Comparison of ENCODE assay signal across 8 cellular contexts in the genomic region with DNA sequence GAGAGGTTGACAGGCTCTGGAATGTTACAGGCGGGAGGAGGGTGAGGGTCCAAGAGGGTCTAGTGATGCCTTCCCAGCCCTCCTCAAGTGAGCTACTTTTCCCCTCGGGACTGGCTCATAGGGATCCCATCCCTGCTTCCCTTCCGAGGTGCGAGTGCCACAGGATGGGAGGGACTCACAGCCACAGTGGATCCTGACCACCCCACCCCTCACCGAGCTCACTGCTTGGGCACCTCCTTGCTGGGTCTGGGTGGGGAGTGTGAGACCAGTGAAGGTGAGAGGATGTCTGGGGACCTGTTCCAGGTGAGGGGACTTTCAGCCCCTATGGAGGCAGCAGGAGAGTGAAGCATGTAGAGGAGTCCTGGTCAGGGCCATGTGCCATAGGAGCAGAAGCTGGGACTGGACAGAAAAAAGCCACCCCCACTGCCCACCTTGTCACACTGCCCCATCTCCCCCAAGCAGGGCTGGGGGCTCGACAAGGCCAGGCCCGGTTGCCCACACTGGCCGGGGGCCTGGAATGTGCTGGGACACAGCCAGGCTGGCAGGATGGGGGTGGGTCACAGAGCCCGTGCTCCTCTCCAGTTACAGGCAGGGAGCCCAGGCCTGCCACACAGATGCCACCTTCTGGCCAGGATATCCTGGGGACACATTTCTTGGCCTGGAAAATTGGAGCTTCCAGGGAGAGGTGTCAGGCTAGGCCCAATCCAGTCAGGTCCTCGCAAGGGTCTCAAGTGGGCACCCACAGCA. TPM values are rescaled to one million over a fixed set of nuclear protein-coding genes. Genes with fewer than 3 reads are reported as not detected.
A peak's percentile ranks its signal among the peaks of the same experiment; 100 is the strongest.
DNase-seq lines count a peak whose midpoint lies in the region; ATAC-seq and TF ChIP-seq lines count a peak whose summit lies in the region.

No MANE protein-coding gene starts in this region.

- H3K4me3 Mint-ChIP-seq in WTC11 = peak overlapping the region; percentile 62

- H3K27me3 Mint-ChIP-seq in WTC11 (ENCODE audit: low read depth) = peaks cover 33% of the 10 kb centered on the region

- H3K4me1 Mint-ChIP-seq in WTC11 = peaks cover 72% of the 10 kb centered on the region

- TF ChIP-seq CTCF in WTC11 (IDR thresholded peaks at IDR 0.05) (no peak), osteoblast (IDR thresholded peaks at IDR 0.05; ENCODE audit: extremely low read depth, low read depth, low read length) (no peak)

- peak overlapping the region; percentile 91 for H3K27ac Mint-ChIP-seq in WTC11

- H3K9me3 ChIP-seq in HAP-1 (no peaks in the 10 kb centered on the region), osteoblast (ENCODE audit: low read depth, low read length) (no peaks in the 10 kb centered on the region)

- ATAC-seq in WTC11 = peak; percentile 0; the same call in 1 of the 2 replicates
- ATAC-seq in GM18505 (IDR thresholded peaks at IDR 0.05; ENCODE audit: unreplicated experiment) = no peak

- H3K36me3 Mint-ChIP-seq in WTC11 = peaks cover 7% of the 10 kb centered on the region

- CTCF ChIA-PET in WTC11 (lab: Charles Lee) = interaction anchor here (0.5 to 8.7 kb wide), 40 partner anchors 8 to 452 kb away, joined by 3 to 97 read pairs (median 5); partner anchors contain the start of genes AAAS, EIF4B, IGFBP6 and KRT8

- H3K79me2 ChIP-seq in osteoblast (ENCODE audit: insufficient read depth, low read length) = peaks cover 39% of the 10 kb centered on the region

- peak overlapping the region; percentile 73 for H3K4me2 ChIP-seq in osteoblast (ENCODE audit: insufficient read depth, low read length)

- POLR2A ChIA-PET in WTC11 (lab: Charles Lee) = interaction anchor here (0.6 to 1.0 kb wide), 8 partner anchors 13 to 331 kb away, joined by 3 to 7 read pairs (median 4); partner anchors contain the start of genes CSAD, EIF4B and ZNF740

- H3K27me3 ChIP-seq in HAP-1 (ENCODE audit: low read depth) = no peaks in the 10 kb centered on the region
- H3K27me3 ChIP-seq in osteoblast (ENCODE audit: insufficient read depth, low read length) = no peaks in the 10 kb centered on the region

- no peak for TF ChIP-seq POLR2A in GM18505 (IDR thresholded peaks at IDR 0.05; ENCODE audit: borderline replicate concordance, extremely low read depth, insufficient read depth, insufficient read length)

- DNase-seq in AG08396 (ENCODE audit: low spot score) (peak; percentile 16), HAP-1 (ENCODE audit: low spot score in 2 of 2) (no peak), WTC11 (ENCODE audit: low spot score) (no peak), foreskin melanocyte (peak; percentile 34), osteoblast (ENCODE audit: insufficient read length, low spot score, missing footprints) (peak; percentile 91), HCEC 1CT (no peak), GM03348 (ENCODE audit: low spot score) (no peak)

- in situ Hi-C loops in HAP-1 (cut with MboI; ENCODE audit: low sequenced_read_pairs) = no loop called here

- no peaks in the 10 kb centered on the region for H3K36me3 ChIP-seq in HAP-1 (replicated peaks)
- H3K36me3 ChIP-seq in osteoblast (ENCODE audit: insufficient read depth, low read length) = peaks cover 4% of the 10 kb centered on the region

- H3K4me1 ChIP-seq in HAP-1 = peaks cover 30% of the 10 kb centered on the region
- H3K4me1 ChIP-seq in osteoblast (ENCODE audit: insufficient read depth, low read length) = peaks cover 69% of the 10 kb centered on the region

- H3K9me3 Mint-ChIP-seq in WTC11 = no peaks in the 10 kb centered on the region

- no peak overlapping the region for H2AFZ ChIP-seq in osteoblast (ENCODE audit: low read length)

- H3K27ac ChIP-seq in osteoblast (ENCODE audit: low read depth, low read length) = peak overlapping the region; percentile 82

- H3K4me3 ChIP-seq in HAP-1 (peak overlapping the region; percentile 11; the same call in 1 of the 2 replicates), osteoblast (ENCODE audit: insufficient read depth, low read length) (peak overlapping the region; percentile 79)

- no peaks in the 10 kb centered on the region for H4K20me1 ChIP-seq in osteoblast (ENCODE audit: insufficient read depth, low read length)

TF ChIP-seq in WTC11, 78 proteins besides CTCF, POLR2A, EP300 and RAD21:
- peak; percentile 84; the same call in 1 of the 2 replicates for TF ChIP-seq SMAD3 (CRISPR knock-in tag; IDR thresholded peaks at IDR 0.05; ENCODE audit: borderline replicate concordance)
- TF ChIP-seq, protein P1, sequence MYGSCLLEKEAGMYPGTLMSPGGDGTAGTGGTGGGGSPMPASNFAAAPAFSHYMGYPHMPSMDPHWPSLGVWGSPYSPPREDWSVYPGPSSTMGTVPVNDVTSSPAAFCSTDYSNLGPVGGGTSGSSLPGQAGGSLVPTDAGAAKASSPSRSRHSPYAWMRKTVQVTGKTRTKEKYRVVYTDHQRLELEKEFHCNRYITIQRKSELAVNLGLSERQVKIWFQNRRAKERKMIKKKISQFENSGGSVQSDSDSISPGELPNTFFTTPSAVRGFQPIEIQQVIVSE (CRISPR knock-in tag; IDR thresholded peaks at IDR 0.05; ENCODE audit: borderline replicate concordance) = no peak
- TF ChIP-seq, protein P2, sequence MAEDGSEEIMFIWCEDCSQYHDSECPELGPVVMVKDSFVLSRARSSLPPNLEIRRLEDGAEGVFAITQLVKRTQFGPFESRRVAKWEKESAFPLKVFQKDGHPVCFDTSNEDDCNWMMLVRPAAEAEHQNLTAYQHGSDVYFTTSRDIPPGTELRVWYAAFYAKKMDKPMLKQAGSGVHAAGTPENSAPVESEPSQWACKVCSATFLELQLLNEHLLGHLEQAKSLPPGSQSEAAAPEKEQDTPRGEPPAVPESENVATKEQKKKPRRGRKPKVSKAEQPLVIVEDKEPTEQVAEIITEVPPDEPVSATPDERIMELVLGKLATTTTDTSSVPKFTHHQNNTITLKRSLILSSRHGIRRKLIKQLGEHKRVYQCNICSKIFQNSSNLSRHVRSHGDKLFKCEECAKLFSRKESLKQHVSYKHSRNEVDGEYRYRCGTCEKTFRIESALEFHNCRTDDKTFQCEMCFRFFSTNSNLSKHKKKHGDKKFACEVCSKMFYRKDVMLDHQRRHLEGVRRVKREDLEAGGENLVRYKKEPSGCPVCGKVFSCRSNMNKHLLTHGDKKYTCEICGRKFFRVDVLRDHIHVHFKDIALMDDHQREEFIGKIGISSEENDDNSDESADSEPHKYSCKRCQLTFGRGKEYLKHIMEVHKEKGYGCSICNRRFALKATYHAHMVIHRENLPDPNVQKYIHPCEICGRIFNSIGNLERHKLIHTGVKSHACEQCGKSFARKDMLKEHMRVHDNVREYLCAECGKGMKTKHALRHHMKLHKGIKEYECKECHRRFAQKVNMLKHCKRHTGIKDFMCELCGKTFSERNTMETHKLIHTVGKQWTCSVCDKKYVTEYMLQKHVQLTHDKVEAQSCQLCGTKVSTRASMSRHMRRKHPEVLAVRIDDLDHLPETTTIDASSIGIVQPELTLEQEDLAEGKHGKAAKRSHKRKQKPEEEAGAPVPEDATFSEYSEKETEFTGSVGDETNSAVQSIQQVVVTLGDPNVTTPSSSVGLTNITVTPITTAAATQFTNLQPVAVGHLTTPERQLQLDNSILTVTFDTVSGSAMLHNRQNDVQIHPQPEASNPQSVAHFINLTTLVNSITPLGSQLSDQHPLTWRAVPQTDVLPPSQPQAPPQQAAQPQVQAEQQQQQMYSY (CRISPR knock-in tag; IDR thresholded peaks at IDR 0.05) = 0 out of 2 replicates have a peak, but pooled peaks have one; percentile 18
- no peak for TF ChIP-seq ZNF423 (CRISPR knock-in tag; IDR thresholded peaks at IDR 0.05)

RNA-seq across cellular contexts. Expression of gene TNS2, which starts 1.7 kb away (rescaled TPM):
- 3.4 to 7.7 TPM (median 4.1 TPM) in 3 replicates for total RNA-seq in WTC11 (2021)
- total RNA-seq in osteoblast = 72.0 and 76.0 TPM in 2 replicates

RNA-seq across cellular contexts. Expression of gene SPRYD3, which starts 31.0 kb away (rescaled TPM):
- total RNA-seq in WTC11 (2021) (6.5 to 11.9 TPM (median 6.8 TPM) in 3 replicates), osteoblast (25.6 and 26.8 TPM in 2 replicates)

RNA-seq across cellular contexts. Expression of gene EIF4B, which starts 42.0 kb away (rescaled TPM):
- total RNA-seq in WTC11 (2021) = 730 to 860 TPM (median 838 TPM) in 3 replicates
- total RNA-seq in osteoblast = 1,135 and 1,332 TPM in 2 replicates

RNA-seq across cellular contexts. Expression of gene IGFBP6, which starts 49.3 kb away (rescaled TPM):
- total RNA-seq in WTC11 (2021) = 6.4 to 11.2 TPM (median 7.4 TPM) in 3 replicates
- 431 and 577 TPM in 2 replicates for total RNA-seq in osteoblast

RNA-seq across cellular contexts. Expression of gene SOAT2, which starts 55.1 kb away (rescaled TPM):
- total RNA-seq in WTC11 (2021) (not detected in 3 replicates), osteoblast (not detected in 2 replicates)

Comparison
In these comparisons a context has a peak if more than half of its experiments do, and no peak if none do; other contexts are left out.
1. DNase-seq: peak in AG08396 (single experiment), foreskin melanocyte (single experiment) and osteoblast (single experiment); none in HAP-1 (0 of 2), WTC11 (single experiment), HCEC 1CT (single experiment) and GM03348 (single experiment).